Comparison of ENCODE assay signal across 34 cellular contexts in the genomic region with DNA sequence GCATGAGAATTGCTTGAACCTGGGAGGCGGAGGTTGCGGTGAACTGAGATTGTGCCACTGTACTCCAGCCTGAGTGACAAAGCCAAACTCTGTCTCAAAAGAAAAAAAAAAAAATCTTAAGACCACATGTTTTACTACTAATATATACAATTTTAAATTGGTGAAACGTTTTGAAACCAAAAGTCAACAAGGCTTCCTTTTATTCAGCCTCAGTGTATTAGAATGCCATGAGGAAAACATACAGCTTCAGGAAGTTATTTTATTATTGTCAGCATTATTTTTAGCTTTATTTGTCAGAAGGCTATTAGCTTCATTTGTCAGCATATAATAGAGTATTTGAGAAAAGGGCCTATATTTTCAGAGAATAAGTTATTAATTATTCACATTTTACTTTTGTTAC.
"Had no signal": no experiment of that assay in that cellular context is flagged by ENCODE, and none has a peak within 500 bp of the region (broad histone marks: within the 10 kb centered on the region; RNA-seq: fewer than 3 reads in every experiment).

No MANE protein-coding gene starts in this region.

- H3K27me3 ChIP-seq: MG63 had no signal

- H3K9me3 ChIP-seq: MG63 had no signal

- H3K4me3 ChIP-seq: MG63 had no signal

- H3K36me3 ChIP-seq: MG63 had no signal

- DNase-seq: Karpas-422, MG63, MM.1S, MV-4-11, NCI-H1048, NCI-H1092, NCI-H1092 treated with DMSO at 0.1 percent for 48 hours, NCI-H1105, NCI-H1105 treated with DMSO at 0.1 percent for 48 hours, NCI-H1417, NCI-H1417 treated with DMSO at 0.1 percent for 48 hours, NCI-H1436, NCI-H1436 treated with DMSO at 0.1 percent for 48 hours, NCI-H146, NCI-H1694, NCI-H1694 treated with DMSO at 0.1 percent for 48 hours, NCI-H187, NCI-H187 treated with DMSO at 0.1 percent for 48 hours, NCI-H1930, NCI-H2029, NCI-H2029 treated with DMSO at 0.1 percent for 48 hours, NCI-H2081, NCI-H2081 treated with DMSO at 0.1 percent for 48 hours, NCI-H2107, NCI-H2171, NCI-H2171 treated with DMSO at 0.1 percent for 48 hours, NCI-H2227 treated with DMSO at 0.1 percent for 48 hours, NCI-H226, NCI-H345, NCI-H446, NCI-H446 treated with DMSO at 0.1 percent for 48 hours, NCI-H510A, NCI-H510A treated with DMSO at 0.1 percent for 48 hours had no signal

- H3K27ac ChIP-seq: KMS-11 had no signal

- H3K9ac ChIP-seq: KMS-11 had no signal
